In the genomic region with DNA sequence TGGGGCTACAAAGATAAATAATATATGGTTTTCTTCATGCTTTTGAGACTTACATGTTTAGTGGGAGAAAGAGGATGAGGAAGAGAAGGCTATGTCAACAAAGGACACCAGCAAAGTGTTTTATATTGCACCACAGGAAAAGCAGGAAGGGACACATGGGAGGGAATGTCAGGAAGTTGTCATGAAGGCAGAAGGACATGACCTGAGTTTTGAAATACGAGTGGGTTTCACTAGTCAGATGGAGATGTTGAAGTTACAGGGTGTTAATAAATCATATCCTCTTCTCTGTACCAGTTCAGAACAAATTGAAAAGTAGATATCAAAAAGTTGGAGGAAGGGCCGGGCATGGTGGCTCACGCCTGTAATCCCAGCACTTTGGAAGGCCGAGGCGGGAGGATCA, we compare ENCODE assay signal across 18 cellular contexts.
"Had no signal": no experiment of that assay in that cellular context is flagged by ENCODE, and none has a peak within 500 bp of the region (broad histone marks: within the 10 kb centered on the region; RNA-seq: fewer than 3 reads in every experiment).

No MANE protein-coding gene starts in this region.

- H3K4me1 ChIP-seq: gastrocnemius medialis, tibial nerve, vagina had no signal

- H3K4me3 Mint-ChIP-seq: activated naive CD8-positive, alpha-beta T cell treated with anti-CD3 and anti-CD28 coated beads for 36 hours; brain; memory B cell; naive thymus-derived CD8-positive, alpha-beta T cell had no signal

- ATAC-seq: gastrocnemius medialis; heart right ventricle; left colon; naive thymus-derived CD8-positive, alpha-beta T cell had no signal

- H3K27me3 ChIP-seq: gastrocnemius medialis, heart right ventricle, tibial nerve, vagina had no signal

- H3K9me3 Mint-ChIP-seq: activated naive CD8-positive, alpha-beta T cell treated with anti-CD3 and anti-CD28 coated beads for 36 hours; brain; memory B cell; naive thymus-derived CD8-positive, alpha-beta T cell had no signal

- H3K4me1 Mint-ChIP-seq: activated naive CD8-positive, alpha-beta T cell treated with anti-CD3 and anti-CD28 coated beads for 36 hours; brain; memory B cell; naive thymus-derived CD8-positive, alpha-beta T cell had no signal

- H3K4me3 ChIP-seq: gastrocnemius medialis, heart right ventricle, skin epidermis, tibial nerve, vagina had no signal

- H3K36me3 ChIP-seq: gastrocnemius medialis, heart right ventricle, tibial nerve, vagina had no signal

- H3K36me3 Mint-ChIP-seq: activated naive CD8-positive, alpha-beta T cell treated with anti-CD3 and anti-CD28 coated beads for 36 hours; brain; memory B cell; naive thymus-derived CD8-positive, alpha-beta T cell had no signal

- H3K27ac ChIP-seq: gastrocnemius medialis, tibial nerve, vagina had no signal

- H3K27me3 Mint-ChIP-seq: activated naive CD8-positive, alpha-beta T cell treated with anti-CD3 and anti-CD28 coated beads for 36 hours; brain; memory B cell had no signal

- DNase-seq: activated CD4-positive, alpha-beta T cell treated with anti-CD3 and anti-CD28 coated beads, Interleukin-2, amount 50 U/mL, for 1 hour; activated CD8-positive, alpha-beta memory T cell treated with anti-CD3 and anti-CD28 coated beads for 24 hours; activated gamma-delta T cell treated with Interleukin-2 at 50 U/mL for 16 hours; activated naive CD8-positive, alpha-beta T cell treated with anti-CD3 and anti-CD28 coated beads for 36 hours; amygdala; cerebellar nuclear complex; gastrocnemius medialis; heart right ventricle; left colon; naive thymus-derived CD8-positive, alpha-beta T cell; stimulated activated CD4-positive, alpha-beta T cell treated with anti-CD3 and anti-CD28 coated beads, Interleukin-4, amount 100 ng/mL, for 24 hours; stimulated activated naive CD4-positive, alpha-beta T cell treated with Interleukin-2 at 50 U/mL for 16 hours; substantia nigra had no signal

- H3K27ac Mint-ChIP-seq: activated naive CD8-positive, alpha-beta T cell treated with anti-CD3 and anti-CD28 coated beads for 36 hours; brain; memory B cell had no signal

- H3K9me3 ChIP-seq: gastrocnemius medialis, heart right ventricle, tibial nerve, vagina had no signal
